In genomic region chr20:43456809-43457639, GRCh38 we compare ENCODE assay signal across 8 cellular contexts. TPM values are rescaled to one million over a fixed set of nuclear protein-coding genes. Genes with fewer than 3 reads are reported as not detected.
DNase-seq lines count a peak whose midpoint lies in the region; ATAC-seq and TF ChIP-seq lines count a peak whose summit lies in the region.

No MANE protein-coding gene starts in this region.

- H3K27ac ChIP-seq in GM23338 (ENCODE audit: low read depth): peak overlapping the region; percentile 87

- peaks cover 10% of the 10 kb centered on the region for H3K27me3 Mint-ChIP-seq in GM23338 (ENCODE audit: insufficient read depth, low read depth, poor library complexity)
- peaks cover 0 to 9% (median 3%) of the 10 kb centered on the region in 5 donors for H3K27me3 Mint-ChIP-seq in naive thymus-derived CD8-positive, alpha-beta T cell
- peaks cover 8% of the 10 kb centered on the region for H3K27me3 Mint-ChIP-seq in stimulated activated memory B cell treated with anti-CD40 and anti-IgM and Interleukin-4, amounts not matched to agents 10 μg/mL and 1 μg/mL and 100 μg/mL, for 72 hours

- 0 out of 2 replicates have a peak, but pooled peaks cover 4% of the 10 kb centered on the region for H3F3A ChIP-seq in GM23338 (replicated peaks; ENCODE audit: low read depth)

- H3K27me3 ChIP-seq in GM23338 (ENCODE audit: insufficient read depth): no peaks in the 10 kb centered on the region

- H3K36me3 Mint-ChIP-seq in GM23338 (ENCODE audit: low read depth): peaks cover 36% of the 10 kb centered on the region
- peaks cover 7 to 32% (median 14%) of the 10 kb centered on the region in 3 donors for H3K36me3 Mint-ChIP-seq in naive thymus-derived CD8-positive, alpha-beta T cell
- peaks cover 27% of the 10 kb centered on the region for H3K36me3 Mint-ChIP-seq in stimulated activated memory B cell treated with anti-CD40 and anti-IgM and Interleukin-4, amounts not matched to agents 10 μg/mL and 1 μg/mL and 100 μg/mL, for 72 hours

- no peak for TF ChIP-seq CTCF in GM23338 (conservative IDR thresholded peaks at IDR 0.05; ENCODE audit: low read depth in 2 of 2)
- TF ChIP-seq CTCF in fibroblast of pulmonary artery (IDR thresholded peaks at IDR 0.05; ENCODE audit: low read length, missing control alignments): no peak

- peak; percentile 84 for ATAC-seq in GM23338
- ATAC-seq in naive thymus-derived CD8-positive, alpha-beta T cell: peak; percentile 80 to 81
- peak; percentile 92 for ATAC-seq in stimulated activated memory B cell treated with anti-CD40 and anti-IgM and Interleukin-4, amounts not matched to agents 10 μg/mL and 1 μg/mL and 100 μg/mL, for 72 hours

- H3K4me3 ChIP-seq in GM23338 (peak overlapping the region; percentile 97), fibroblast of pulmonary artery (replicated peaks; ENCODE audit: low read depth, low read length) (peak overlapping the region; percentile 92)

- H3K9me3 Mint-ChIP-seq in GM23338: peaks cover 3% of the 10 kb centered on the region; the same call in 2 of the 3 replicates
- no peaks in the 10 kb centered on the region for H3K9me3 Mint-ChIP-seq in naive thymus-derived CD8-positive, alpha-beta T cell
- no peaks in the 10 kb centered on the region for H3K9me3 Mint-ChIP-seq in stimulated activated memory B cell treated with anti-CD40 and anti-IgM and Interleukin-4, amounts not matched to agents 10 μg/mL and 1 μg/mL and 100 μg/mL, for 72 hours

- peak overlapping the region; percentile 78 for H2AFZ ChIP-seq in GM23338

- H4K20me1 ChIP-seq in GM23338 (replicated peaks; ENCODE audit: insufficient read depth): peaks cover 10% of the 10 kb centered on the region

- H3K27ac Mint-ChIP-seq in GM23338: peak overlapping the region; percentile 100
- peak overlapping the region; percentile 97 to 99 (median 98) for H3K27ac Mint-ChIP-seq in naive thymus-derived CD8-positive, alpha-beta T cell
- H3K27ac Mint-ChIP-seq in stimulated activated memory B cell treated with anti-CD40 and anti-IgM and Interleukin-4, amounts not matched to agents 10 μg/mL and 1 μg/mL and 100 μg/mL, for 72 hours: peak overlapping the region; percentile 100

- peaks cover 11% of the 10 kb centered on the region for H3K4me1 Mint-ChIP-seq in GM23338
- peaks cover 11 to 39% (median 28%) of the 10 kb centered on the region in 4 donors for H3K4me1 Mint-ChIP-seq in naive thymus-derived CD8-positive, alpha-beta T cell
- H3K4me1 Mint-ChIP-seq in stimulated activated memory B cell treated with anti-CD40 and anti-IgM and Interleukin-4, amounts not matched to agents 10 μg/mL and 1 μg/mL and 100 μg/mL, for 72 hours: peaks cover 7% of the 10 kb centered on the region

- peaks cover 32% of the 10 kb centered on the region for H3K79me2 ChIP-seq in GM23338 (replicated peaks; ENCODE audit: insufficient read depth)

- POLR2A ChIA-PET in naive thymus-derived CD8-positive, alpha-beta T cell (lab: Charles Lee): interaction anchor here (0.7 to 2.6 kb wide), 13 partner anchors 9 to 1906 kb away, joined by 3 to 25 read pairs (median 5); partner anchors contain the start of genes FITM2, IFT52 and SYS1

- H3K4me1 ChIP-seq in GM23338 (ENCODE audit: insufficient read depth): no peaks in the 10 kb centered on the region

- H3K4me3 Mint-ChIP-seq in GM23338: peak overlapping the region; percentile 93
- peak overlapping the region; percentile 88 to 97 (median 94) for H3K4me3 Mint-ChIP-seq in naive thymus-derived CD8-positive, alpha-beta T cell
- peak overlapping the region; percentile 87 for H3K4me3 Mint-ChIP-seq in stimulated activated memory B cell treated with anti-CD40 and anti-IgM and Interleukin-4, amounts not matched to agents 10 μg/mL and 1 μg/mL and 100 μg/mL, for 72 hours

- peak overlapping the region; percentile 88 for H3K4me2 ChIP-seq in GM23338

- H3K9me2 ChIP-seq in GM23338 (ENCODE audit: insufficient read depth): peaks cover 7% of the 10 kb centered on the region; the same call in 1 of the 2 replicates

- DNase-seq in DMS79 (lab: John Stamatoyannopoulos, UW) (peak; percentile 57), GM23338 (ENCODE audit: low spot score) (peak; percentile 97), Kasumi-1 (lab: John Stamatoyannopoulos, UW) (peak; percentile 94 to 95), RKO (ENCODE audit: low spot score) (peak; percentile 94), fibroblast of pulmonary artery (ENCODE audit: low read depth) (peak; percentile 95)
- peak; percentile 74 for DNase-seq in activated T-helper 9 cell treated with anti-CD3 and anti-CD28 coated beads, Interleukin-2, amount 50 U/mL, for 16 hours (ENCODE audit: low read depth)
- peak in 9 of 10 donors; percentile 70 to 94 (median 86) for DNase-seq in naive thymus-derived CD8-positive, alpha-beta T cell

- H3K36me3 ChIP-seq in GM23338 (ENCODE audit: insufficient read depth): peaks cover 26% of the 10 kb centered on the region

TF ChIP-seq in GM23338, 12 proteins besides CTCF, POLR2A, EP300 and RAD21:
- no peak for TF ChIP-seq REST (IDR thresholded peaks at IDR 0.05; ENCODE audit: unreplicated experiment)

RNA-seq across cellular contexts. Expression of gene SRSF6, which starts 0.7 kb away (rescaled TPM):
- 61.5 and 62.3 TPM in 2 replicates for total RNA-seq in GM23338 (2014; rRNA removed; shearing (Covaris generic))
- polyA plus RNA-seq in GM23338 (2016; fragmentation: Nextera tagmentation; extraction: Ambion mirVana): 49.4 and 60.1 TPM in 2 replicates
- 100 to 1,000 TPM; 233 to 241 TPM for total RNA-seq in naive thymus-derived CD8-positive, alpha-beta T cell
- 10 to 100 TPM; 41.1 to 54.8 (median 41.8) TPM for polyA plus RNA-seq in naive thymus-derived CD8-positive, alpha-beta T cell

RNA-seq across cellular contexts. Expression of gene L3MBTL1, which starts 50.5 kb away (rescaled TPM):
- total RNA-seq in GM23338 (2014; rRNA removed; shearing (Covaris generic)): 17.4 and 33.6 TPM in 2 replicates
- polyA plus RNA-seq in GM23338 (2016; fragmentation: Nextera tagmentation; extraction: Ambion mirVana): 6.1 and 6.5 TPM in 2 replicates
- 10 to 100 TPM; 27.2 TPM for total RNA-seq in naive thymus-derived CD8-positive, alpha-beta T cell
- 1 to 10 TPM in 2 of 3 donors, under 1 TPM in 1; 0.66 to 1.7 (median 1.1) TPM for polyA plus RNA-seq in naive thymus-derived CD8-positive, alpha-beta T cell

Comparison
In these comparisons a context has a peak if more than half of its experiments do, and no peak if none do; other contexts are left out.
1. Peak in every context shown above with its lines: DNase-seq, ATAC-seq, H3K4me3 ChIP-seq and H3K27ac ChIP-seq.